ENCODE assay signal across 8 cellular contexts in the genomic region with DNA sequence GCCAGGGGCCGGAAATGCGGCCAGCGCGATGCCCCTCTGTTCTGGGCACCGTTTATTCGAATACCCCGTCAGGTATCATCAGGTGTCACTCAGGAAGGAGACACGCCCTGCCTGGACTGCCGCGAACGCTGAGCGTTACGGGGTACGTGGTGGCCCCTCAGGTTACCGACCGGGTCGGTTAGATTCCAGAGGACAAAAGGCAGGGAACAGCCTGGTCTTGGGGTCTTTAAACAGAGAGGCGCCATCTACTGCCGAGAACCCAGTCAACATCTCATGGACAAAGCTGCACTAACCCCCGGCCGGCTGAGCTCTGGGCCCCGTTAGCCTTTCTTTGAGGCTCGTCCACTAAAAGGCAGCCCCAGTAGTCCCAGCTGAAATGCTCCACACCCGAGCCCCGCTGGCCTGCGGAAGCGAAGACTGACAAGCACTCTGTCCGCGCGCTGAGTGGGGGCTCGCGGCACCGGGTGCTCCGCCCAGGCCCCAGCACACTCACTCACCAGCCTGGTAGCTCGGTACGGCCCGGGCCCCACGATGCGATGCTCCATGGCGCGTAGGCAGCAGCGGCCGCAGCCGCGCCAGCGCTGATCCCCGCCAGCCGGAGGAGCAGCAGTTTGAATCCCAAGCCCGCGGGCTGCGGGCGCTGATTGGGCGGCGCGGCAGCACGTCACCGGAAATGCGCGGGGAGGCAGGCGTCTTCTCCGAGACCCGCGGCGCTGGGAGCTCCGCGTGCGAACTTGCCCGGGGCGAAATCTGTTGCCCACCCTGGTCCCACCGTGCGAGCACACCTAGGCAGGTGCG. TPM values are rescaled to one million over a fixed set of nuclear protein-coding genes. Genes with fewer than 3 reads are reported as not detected.
DNase-seq lines count a peak whose midpoint lies in the region; ATAC-seq lines count a peak whose summit lies in the region.

A gene with protein sequence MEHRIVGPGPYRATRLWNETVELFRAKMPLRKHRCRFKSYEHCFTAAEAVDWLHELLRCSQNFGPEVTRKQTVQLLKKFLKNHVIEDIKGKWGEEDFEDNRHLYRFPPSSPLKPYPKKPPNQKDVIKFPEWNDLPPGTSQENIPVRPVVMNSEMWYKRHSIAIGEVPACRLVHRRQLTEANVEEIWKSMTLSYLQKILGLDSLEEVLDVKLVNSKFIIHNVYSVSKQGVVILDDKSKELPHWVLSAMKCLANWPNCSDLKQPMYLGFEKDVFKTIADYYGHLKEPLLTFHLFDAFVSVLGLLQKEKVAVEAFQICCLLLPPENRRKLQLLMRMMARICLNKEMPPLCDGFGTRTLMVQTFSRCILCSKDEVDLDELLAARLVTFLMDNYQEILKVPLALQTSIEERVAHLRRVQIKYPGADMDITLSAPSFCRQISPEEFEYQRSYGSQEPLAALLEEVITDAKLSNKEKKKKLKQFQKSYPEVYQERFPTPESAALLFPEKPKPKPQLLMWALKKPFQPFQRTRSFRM (minus strand): TSS at position 618 of the 798 bp plus-strand sequence. CDS start 73 bp downstream, at position 545.

- H3K4me3 ChIP-seq in GM23248 (peak within 1 kb of the TSS; percentile 96), Karpas-422 (ENCODE audit: low read length) (peak within 1 kb of the TSS; percentile 88)

- H3K4me2 ChIP-seq in GM23248 (ENCODE audit: unreplicated experiment) (peak within 1 kb of the TSS; percentile 97), Karpas-422 (ENCODE audit: low read depth, low read length, poor library complexity, severe bottlenecking) (peak within 1 kb of the TSS; percentile 99)

- H2AFZ ChIP-seq in GM23248 (peak within 1 kb of the TSS; percentile 100), Karpas-422 (ENCODE audit: low read length) (peak within 1 kb of the TSS; percentile 93)

- H3K27ac ChIP-seq in GM23248 (peak within 1 kb of the TSS; percentile 64), Karpas-422 (ENCODE audit: low read length) (peak within 1 kb of the TSS; percentile 50)

- H3K9me3 ChIP-seq in GM23248 (ENCODE audit: low read depth) = no peaks in the 10 kb centered on the region
- H3K9me3 ChIP-seq in Karpas-422 (ENCODE audit: low read length) = no peaks in the 10 kb centered on the region

- peak within 1 kb of the TSS; percentile 49 to 91 (median 76) for H3K27ac Mint-ChIP-seq in naive thymus-derived CD8-positive, alpha-beta T cell
- H3K27ac Mint-ChIP-seq in stimulated activated naive B cell treated with anti-CD40 and anti-IgM and Interleukin-4, amounts not matched to agents 10 μg/mL and 1 μg/mL and 100 μg/mL, for 72 hours = peak within 1 kb of the TSS; percentile 93

- peaks cover 0 to 10% (median 0%) of the 10 kb centered on the region in 5 donors for H3K27me3 Mint-ChIP-seq in naive thymus-derived CD8-positive, alpha-beta T cell
- H3K27me3 Mint-ChIP-seq in stimulated activated naive B cell treated with anti-CD40 and anti-IgM and Interleukin-4, amounts not matched to agents 10 μg/mL and 1 μg/mL and 100 μg/mL, for 72 hours = no peaks in the 10 kb centered on the region

- H3K4me1 ChIP-seq in GM23248 (ENCODE audit: insufficient read depth) (no peaks in the 10 kb centered on the region), Karpas-422 (ENCODE audit: low read length) (peaks cover 30% of the 10 kb centered on the region)

- peaks cover 35% of the 10 kb centered on the region for H3K79me2 ChIP-seq in GM23248 (ENCODE audit: insufficient read depth)
- H3K79me2 ChIP-seq in Karpas-422 (ENCODE audit: low read length) = peaks cover 48% of the 10 kb centered on the region

- no peaks in the 10 kb centered on the region for H3K36me3 Mint-ChIP-seq in naive thymus-derived CD8-positive, alpha-beta T cell
- no peaks in the 10 kb centered on the region for H3K36me3 Mint-ChIP-seq in stimulated activated naive B cell treated with anti-CD40 and anti-IgM and Interleukin-4, amounts not matched to agents 10 μg/mL and 1 μg/mL and 100 μg/mL, for 72 hours

- H3K4me3 Mint-ChIP-seq in naive thymus-derived CD8-positive, alpha-beta T cell = peak within 1 kb of the TSS; percentile 82 to 95 (median 92)
- H3K4me3 Mint-ChIP-seq in stimulated activated naive B cell treated with anti-CD40 and anti-IgM and Interleukin-4, amounts not matched to agents 10 μg/mL and 1 μg/mL and 100 μg/mL, for 72 hours = peak within 1 kb of the TSS; percentile 95 to 98

- no peaks in the 10 kb centered on the region for H3K9me3 Mint-ChIP-seq in naive thymus-derived CD8-positive, alpha-beta T cell
- no peaks in the 10 kb centered on the region for H3K9me3 Mint-ChIP-seq in stimulated activated naive B cell treated with anti-CD40 and anti-IgM and Interleukin-4, amounts not matched to agents 10 μg/mL and 1 μg/mL and 100 μg/mL, for 72 hours

- 0 to 1% methylated on average over 56 to 72 of the region's 72 CpGs for WGBS in GM23248 (ENCODE audit: low coverage in 1 of 2, low lambda C conversion rate in 2 of 2, missing lambda C conversion rate in 2 of 2), 2 experiments

- POLR2A ChIA-PET in naive thymus-derived CD8-positive, alpha-beta T cell (lab: Charles Lee) = interaction anchor here (0.8 kb wide), 1 partner anchor 243 kb away, joined by 3 read pairs; no protein-coding TSS in a partner anchor

- peaks cover 10 to 22% (median 17%) of the 10 kb centered on the region in 4 donors for H3K4me1 Mint-ChIP-seq in naive thymus-derived CD8-positive, alpha-beta T cell
- peaks cover 5 to 13% of the 10 kb centered on the region in 2 donors for H3K4me1 Mint-ChIP-seq in stimulated activated naive B cell treated with anti-CD40 and anti-IgM and Interleukin-4, amounts not matched to agents 10 μg/mL and 1 μg/mL and 100 μg/mL, for 72 hours

- H4K20me1 ChIP-seq in GM23248 (ENCODE audit: insufficient read depth) (no peaks in the 10 kb centered on the region), Karpas-422 (ENCODE audit: insufficient read depth, low read depth, low read length) (no peaks in the 10 kb centered on the region)

- DNase-seq in EL (peak; percentile 91), GM23248 (peak; percentile 96), Karpas-422 (peak; percentile 96), RKO (ENCODE audit: low spot score) (peak; percentile 93), activated T-helper 1 cell treated with Interleukin-2 at 50 U/mL for 16 hours (ENCODE audit: low read depth) (peak; percentile 72), fibroblast of gingiva (ENCODE audit: low read depth) (peak; percentile 86)
- DNase-seq in naive thymus-derived CD8-positive, alpha-beta T cell = peak; percentile 68 to 83 (median 78)
- peak; percentile 83 for DNase-seq in stimulated activated naive B cell treated with anti-CD40 and anti-IgM and Interleukin-4, amounts not matched to agents 10 μg/mL and 1 μg/mL and 100 μg/mL, for 72 hours

- H3K9ac ChIP-seq in GM23248 (peak within 1 kb of the TSS; percentile 82), Karpas-422 (ENCODE audit: low read length) (peak within 1 kb of the TSS; percentile 74)

- H3K9me2 ChIP-seq in GM23248 (ENCODE audit: insufficient read depth) (no peaks in the 10 kb centered on the region), Karpas-422 (replicated peaks; ENCODE audit: insufficient read depth, low read length) (no peaks in the 10 kb centered on the region)

- H3K27me3 ChIP-seq in GM23248 (replicated peaks; ENCODE audit: insufficient read depth) (no peaks in the 10 kb centered on the region), Karpas-422 (ENCODE audit: low read length) (no peaks in the 10 kb centered on the region)

- in situ Hi-C loops in GM23248 (cut with MboI) = loop anchor here (25.0 kb wide), 1 partner anchor 638 kb away; a partner anchor contains a TSS

- peak; percentile 90 to 97 for ATAC-seq in naive thymus-derived CD8-positive, alpha-beta T cell
- ATAC-seq in stimulated activated naive B cell treated with anti-CD40 and anti-IgM and Interleukin-4, amounts not matched to agents 10 μg/mL and 1 μg/mL and 100 μg/mL, for 72 hours (replicated peaks) = peak; percentile 96 to 97

- H3F3A ChIP-seq in GM23248 (ENCODE audit: insufficient read depth) = peaks cover 10% of the 10 kb centered on the region

- H3K36me3 ChIP-seq in GM23248 (ENCODE audit: low read depth) = no peaks in the 10 kb centered on the region
- H3K36me3 ChIP-seq in Karpas-422 (ENCODE audit: insufficient read depth, low read length) = no peaks in the 10 kb centered on the region

RNA-seq across cellular contexts. Expression of the gene that starts here (rescaled TPM):
- 2.5 and 8.5 TPM in 2 replicates for total RNA-seq in GM23248 (2014; rRNA removed; shearing (Covaris generic))
- polyA plus RNA-seq in GM23248 (2016; fragmentation: Nextera tagmentation; extraction: Ambion mirVana) = 2.5 and 3.0 TPM in 2 replicates
- 17.9 and 22.7 TPM in 2 replicates for total RNA-seq in Karpas-422 (2014; rRNA removed; shearing (Covaris generic); ENCODE audit: low replicate concordance)
- total RNA-seq in naive thymus-derived CD8-positive, alpha-beta T cell = not detected
- under 1 TPM in 2 of 3 donors, not detected in 1; 0.09 to 0.37 TPM for polyA plus RNA-seq in naive thymus-derived CD8-positive, alpha-beta T cell

Comparison
In these comparisons a context has a peak if more than half of its experiments do, and no peak if none do; other contexts are left out.
1. Peak in every context shown above with its lines: DNase-seq, ATAC-seq, H3K4me3 ChIP-seq and H3K27ac ChIP-seq.
2. Peak in DNase-seq and ATAC-seq in naive thymus-derived CD8-positive, alpha-beta T cell; RNA of the gene not detected or under 1 TPM.